ENCODE assay signal across 34 cellular contexts in the genomic region with DNA sequence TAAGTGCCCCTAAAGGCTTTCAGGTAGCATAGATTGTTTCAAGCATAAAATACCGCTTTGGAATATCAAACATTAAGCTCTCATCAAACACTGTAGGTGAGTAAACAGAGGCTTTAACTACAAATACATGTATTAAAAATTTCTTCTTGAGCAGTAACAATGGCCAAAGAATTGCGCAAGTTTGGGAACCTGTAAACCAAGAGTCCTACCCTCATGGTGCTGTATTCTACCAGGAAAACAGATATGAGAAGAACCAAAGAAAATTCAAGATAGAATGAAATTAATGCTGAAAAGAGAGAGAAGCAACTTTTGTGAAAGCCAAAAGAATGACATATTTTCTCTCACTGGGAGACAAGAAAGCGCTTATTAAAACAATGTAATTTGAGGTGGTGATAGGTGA. TPM values are rescaled to one million over a fixed set of nuclear protein-coding genes. Genes with fewer than 3 reads are reported as not detected.
"Had no signal": no experiment of that assay in that cellular context is flagged by ENCODE, and none has a peak within 500 bp of the region (broad histone marks: within the 10 kb centered on the region; RNA-seq: fewer than 3 reads in every experiment).

No MANE protein-coding gene starts in this region.

- H3K27me3 ChIP-seq: adrenal gland, ascending aorta, body of pancreas, brain microvascular endothelial cell, breast epithelium, cardiac muscle cell had no signal

- DNase-seq: activated effector memory CD4-positive, alpha-beta T cell treated with anti-CD3 and anti-CD28 coated beads, Interleukin-2, amount 50 U/mL, for 16 hours; activated effector memory CD4-positive, alpha-beta T cell treated with Interleukin-2 at 50 U/mL for 16 hours; activated gamma-delta T cell; activated gamma-delta T cell treated with Interleukin-2 at 50 U/mL for 16 hours; activated naive CD4-positive, alpha-beta T cell; activated naive CD4-positive, alpha-beta T cell treated with anti-CD3 and anti-CD28 coated beads for 36 hours; activated naive CD4-positive, alpha-beta T cell treated with anti-CD3 and anti-CD28 coated beads, Interleukin-2, amount 10 ng/mL, durations not matched to agents 7 days and 5 days; activated naive CD4-positive, alpha-beta T cell treated with anti-CD3 and anti-CD28 coated beads, Interleukin-2, amount 50 U/mL, for 16 hours; activated naive CD4-positive, alpha-beta T cell treated with Interleukin-2 at 50 U/mL for 16 hours; activated naive CD8-positive, alpha-beta T cell treated with anti-CD3 and anti-CD28 coated beads for 36 hours; activated naive CD8-positive, alpha-beta T cell treated with anti-CD3 and anti-CD28 coated beads, Interleukin-2, amount 10 ng/mL, durations not matched to agents 7 days and 5 days; activated naive CD8-positive, alpha-beta T cell treated with anti-CD3 and anti-CD28 coated beads, Interleukin-2, amount 50 U/mL, for 24 hours; activated T-cell treated with anti-CD3 and anti-CD28 coated beads, Interleukin-2, amount 50 U/mL, for 24 hours; activated T-cell treated with anti-CD3 and anti-CD28 coated beads, Interleukin-2, amount 50 U/mL, for 4 hours; activated T-cell treated with anti-CD3 and anti-CD28 coated beads, Interleukin-2, amount 50 U/mL, for 48 hours; activated T-cell treated with anti-CD3 and anti-CD28 coated beads, Interleukin-2, amount 50 U/mL, for 72 hours; adrenal gland; amniotic stem cell; amygdala; anterior cingulate cortex; aorta; body of pancreas; brain microvascular endothelial cell; caudate nucleus; central memory CD4-positive, alpha-beta T cell; cerebellar nuclear complex had no signal

- H3K9me3 ChIP-seq: adrenal gland, ascending aorta had no signal

- H3K27ac ChIP-seq: adrenal gland, ascending aorta, body of pancreas, brain microvascular endothelial cell, breast epithelium, cardiac muscle cell had no signal

- H3K4me3 ChIP-seq: adrenal gland, ascending aorta, body of pancreas, breast epithelium, cardiac muscle cell had no signal

- H3K4me1 ChIP-seq: adrenal gland, ascending aorta, body of pancreas, breast epithelium had no signal

- ATAC-seq: activated naive CD4-positive, alpha-beta T cell treated with anti-CD3 and anti-CD28 coated beads, Interleukin-2, amount 50 U/mL, for 72 hours; activated naive CD8-positive, alpha-beta T cell treated with anti-CD3 and anti-CD28 coated beads, Interleukin-2, amount 50 U/mL, for 24 hours; activated T-cell treated with anti-CD3 and anti-CD28 coated beads, Interleukin-2, amount 50 U/mL, for 4 hours; activated T-cell treated with anti-CD3 and anti-CD28 coated beads, Interleukin-2, amount 50 U/mL, for 72 hours; activated T-helper 17 cell treated with anti-CD3 and anti-CD28 coated beads, Interleukin-2, amount 50 U/mL, for 72 hours; body of pancreas had no signal

- H3K36me3 ChIP-seq: adrenal gland, ascending aorta, brain microvascular endothelial cell, breast epithelium, cardiac muscle cell had no signal

RNA-seq across cellular contexts. Expression of a gene that starts 45.5 kb away (rescaled TPM):
- total RNA-seq: activated naive CD4-positive, alpha-beta T cell treated with anti-CD3 and anti-CD28 coated beads for 36 hours; activated naive CD8-positive, alpha-beta T cell treated with anti-CD3 and anti-CD28 coated beads for 36 hours; activated naive CD8-positive, alpha-beta T cell treated with anti-CD3 and anti-CD28 coated beads, Interleukin-2, amount 10 ng/mL, durations not matched to agents 7 days and 5 days; activated T-cell treated with anti-CD3 and anti-CD28 coated beads, Interleukin-2, amount 50 U/mL, for 4 hours; activated T-helper 1 cell treated with anti-CD3 and anti-CD28 coated beads, Interleukin-12 subunit alpha, Interleukin-12 subunit beta, Interleukin-2, Interleukin-4 antibody, amounts not matched to agents 30 ng/mL and 10 ng/mL and 1 ng/mL, durations not matched to agents 14 hours and 24 hours and 36 hours; activated T-helper 17 cell treated with anti-CD3 and anti-CD28 coated beads, Interleukin-2, amount 50 U/mL, for 72 hours; activated T-helper 2 cell treated with anti-CD3 and anti-CD28 coated beads, Interferon-gamma antibody, Interleukin-2, Interleukin-4, amounts not matched to agents 10 μg/mL and 5 μg/mL and 100 μg/mL, durations not matched to agents 14 hours and 24 hours and 36 hours; ascending aorta; body of pancreas; chondrocyte had no signal
